In genomic region chr19:2237869-2238153, GRCh38 we compare ENCODE assay signal across 1 cellular context.
TF ChIP-seq lines count a peak whose summit lies in the region.

No MANE protein-coding gene starts in this region.

TF ChIP-seq in A549, 52 proteins besides CTCF, POLR2A, EP300 and RAD21 (continued from another document):
- TF ChIP-seq BHLHE40 (IDR thresholded peaks at IDR 0.05; ENCODE audit: low read depth, low read length) (no peak), HDAC2 (IDR thresholded peaks at IDR 0.05) (no peak), ZSCAN20 (CRISPR knock-in tag; IDR thresholded peaks at IDR 0.05) (no peak), TP53 (CRISPR knock-in tag; IDR thresholded peaks at IDR 0.05) (no peak), FOSL2 (IDR thresholded peaks at IDR 0.05) (no peak), FOSL2 (CRISPR knock-in tag; IDR thresholded peaks at IDR 0.05) (no peak), NFE2L2 (conservative IDR thresholded peaks at IDR 0.05; ENCODE audit: low read length) (no peak), MYC (IDR thresholded peaks at IDR 0.05; ENCODE audit: borderline replicate concordance, low read length) (no peak)
